23 cellular contexts compared by ENCODE assay signal in the genomic region with DNA sequence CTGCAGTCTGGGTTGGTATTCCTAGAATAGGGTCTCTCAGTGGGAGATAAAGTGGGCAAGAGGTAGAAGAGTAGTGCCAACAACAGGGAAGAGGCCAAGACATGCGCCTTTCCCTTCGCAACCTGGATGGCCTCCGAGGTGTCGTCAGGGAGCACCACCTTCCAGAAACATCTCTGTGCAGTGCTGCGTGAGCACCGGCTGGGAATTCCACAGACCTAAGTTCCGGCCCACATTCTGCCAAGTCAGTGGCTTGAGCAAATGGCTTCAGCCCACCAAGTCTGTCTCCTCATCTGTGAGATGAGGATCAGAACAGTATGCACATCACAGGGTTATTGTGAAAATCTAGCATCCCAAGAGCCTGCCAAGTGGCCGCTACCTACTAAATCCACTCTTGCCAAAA. TPM values are rescaled to one million over a fixed set of nuclear protein-coding genes. Genes with fewer than 3 reads are reported as not detected.
DNase-seq lines count a peak whose midpoint lies in the region; ATAC-seq lines count a peak whose summit lies in the region.
"Had no signal": no experiment of that assay in that cellular context is flagged by ENCODE, and none has a peak within 500 bp of the region (broad histone marks: within the 10 kb centered on the region; RNA-seq: fewer than 3 reads in every experiment).

No MANE protein-coding gene starts in this region.

- no peak for DNase-seq in Right ventricle myocardium superior
- DNase-seq in cardiac septum (ENCODE audit: low spot score): no peak
- no peak for DNase-seq in H7
- DNase-seq in NCI-H2227 treated with DMSO at 0.1 percent for 48 hours (lab: John Stamatoyannopoulos, UW): no peak
- no peak for DNase-seq in RPMI8226
- DNase-seq: activated CD4-positive, alpha-beta T cell treated with anti-CD3 and anti-CD28 coated beads, Interleukin-2, amount 10 ng/mL, durations not matched to agents 7 days and 5 days; activated naive CD4-positive, alpha-beta T cell; amygdala; BE2C; COR-L47; effector memory CD4-positive, alpha-beta T cell; GM23248; hippocampal formation; Karpas-422; natural killer cell; NCI-H1105; NCI-H2081; SW 1271 had no signal

- intact Hi-C loops in Right ventricle myocardium superior (cut with DNase I): no loop called here
- intact Hi-C loops in cardiac septum (cut with DNase I): no loop called here

- H3K9ac ChIP-seq in mucosa of rectum (ENCODE audit: low read depth in 1 of 2, low read length in 2 of 2): peak overlapping the region; percentile 7 to 24
- H3K9ac ChIP-seq: GM23248 had no signal

- H3K4me3 ChIP-seq in mucosa of rectum (ENCODE audit: low read length in 2 of 2) (peak overlapping the region in 1 of 2 donors; percentile 46), H7 (ENCODE audit: insufficient read depth, low read depth, low read length) (no peak overlapping the region)
- H3K4me3 ChIP-seq: GM23248 had no signal

- peaks cover 0 to 3% of the 10 kb centered on the region in 2 donors for H3K9me3 ChIP-seq in mucosa of rectum (ENCODE audit: control insufficient read depth in 2 of 2, low read length in 2 of 2)
- H3K9me3 ChIP-seq: BE2C had no signal

- H3K36me3 ChIP-seq in mucosa of rectum (ENCODE audit: control insufficient read depth in 2 of 2, insufficient read depth in 2 of 2, low read length in 2 of 2): no peaks in the 10 kb centered on the region
- no peaks in the 10 kb centered on the region for H3K36me3 ChIP-seq in H7 (replicated peaks; ENCODE audit: control insufficient read depth, insufficient read depth, low read length)
- H3K36me3 ChIP-seq: BE2C had no signal

- ATAC-seq in Right ventricle myocardium superior (ENCODE audit: poor library complexity): peak; percentile 48
- ATAC-seq in GM18519 (IDR thresholded peaks at IDR 0.05; ENCODE audit: low FRiP score, unreplicated experiment): no peak
- ATAC-seq: natural killer cell had no signal

- H3K4me1 ChIP-seq in mucosa of rectum (ENCODE audit: control insufficient read depth in 2 of 2, insufficient read depth in 2 of 2, low read length in 2 of 2): peaks cover 8 to 20% of the 10 kb centered on the region in 2 donors
- H3K4me1 ChIP-seq: BE2C had no signal

- H3K27ac ChIP-seq in mucosa of rectum (ENCODE audit: low read depth in 2 of 2, low read length in 2 of 2) (no peak overlapping the region), temporal lobe (ENCODE audit: low read depth, low read length) (peak overlapping the region; percentile 20)
- H3K27ac ChIP-seq: GM23248, RWPE1 had no signal

- H3K27me3 ChIP-seq in mucosa of rectum (ENCODE audit: control insufficient read depth in 2 of 2, insufficient read depth in 2 of 2, low read length in 2 of 2) (peaks cover 0 to 2% of the 10 kb centered on the region in 2 donors), H7 (ENCODE audit: control insufficient read depth, insufficient read depth, low read length) (no peaks in the 10 kb centered on the region)
- H3K27me3 ChIP-seq: BE2C had no signal

RNA-seq across cellular contexts. Expression of a gene that starts 40.6 kb away (rescaled TPM):
- total RNA-seq in Right ventricle myocardium superior (3.7 TPM), cardiac septum (6.4 TPM), temporal lobe (17.2 TPM)
- total RNA-seq in H7 (2014; rRNA removed; shearing (Covaris generic)): 0.63 and 0.73 TPM in 2 replicates
- total RNA-seq: GM23248, HT-29 had no signal
